ENCODE assay signal across 18 cellular contexts in the genomic region with DNA sequence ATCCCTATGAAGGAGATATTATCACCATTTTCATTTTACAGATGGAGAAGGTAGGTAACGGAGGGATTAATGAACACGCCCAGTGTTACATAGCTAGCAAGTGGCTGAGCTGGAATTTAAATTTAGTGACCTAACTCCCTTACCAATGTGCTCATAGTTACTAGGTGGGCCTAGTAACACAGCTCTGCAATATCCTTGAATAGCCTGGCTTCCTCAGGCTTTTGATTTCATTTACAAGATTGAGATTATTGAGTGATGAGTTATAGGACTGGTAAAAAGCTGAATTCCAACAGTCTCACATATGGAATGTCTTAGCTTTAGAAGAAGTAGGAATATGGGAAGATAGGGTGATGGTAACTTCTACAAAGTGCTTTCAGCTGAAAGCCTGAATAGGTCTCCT.
DNase-seq lines count a peak whose midpoint lies in the region; ATAC-seq and TF ChIP-seq lines count a peak whose summit lies in the region.
"Had no signal": no experiment of that assay in that cellular context is flagged by ENCODE, and none has a peak within 500 bp of the region (broad histone marks: within the 10 kb centered on the region; RNA-seq: fewer than 3 reads in every experiment).

No MANE protein-coding gene starts in this region.

- no peaks in the 10 kb centered on the region; the same call in 1 of the 2 replicates for H3K9me1 ChIP-seq in IMR-90 (ENCODE audit: insufficient read depth, low read length)

- no peak for TF ChIP-seq RAD21 in IMR-90 (IDR thresholded peaks at IDR 0.05; ENCODE audit: low read length)

- no peak for TF ChIP-seq CTCF in IMR-90 (conservative IDR thresholded peaks at IDR 0.05; ENCODE audit: low read depth, low read length)
- no peak for TF ChIP-seq CTCF in epithelial cell of esophagus (IDR thresholded peaks at IDR 0.05; ENCODE audit: insufficient read depth, low read depth, low read length, missing control alignments)

- H4K91ac ChIP-seq in IMR-90 (ENCODE audit: insufficient read depth, low read depth, low read length) = no peak overlapping the region

- H3K9me3 ChIP-seq in IMR-90 (ENCODE audit: control insufficient read depth, insufficient read depth, low read length) = no peaks in the 10 kb centered on the region
- H3K9me3 ChIP-seq: BE2C, Caco-2, SJSA1 had no signal

- CTCF ChIA-PET in IMR-90 (lab: Yijun Ruan, JAX) = interaction anchor here (1.3 kb wide), 1 partner anchor 172 kb away, joined by 3 read pairs; no protein-coding TSS in a partner anchor

- no peak overlapping the region for H2BK120ac ChIP-seq in IMR-90 (ENCODE audit: low read depth, low read length)

- H3K27ac ChIP-seq in IMR-90 (ENCODE audit: insufficient read depth, low read length) = no peak overlapping the region
- H3K27ac ChIP-seq: SJSA1 had no signal

- in situ Hi-C loops in IMR-90 (cut with MboI; ENCODE audit: low sequenced_read_pairs) = no loop called here

- H3K4me2 ChIP-seq in IMR-90 (ENCODE audit: low read depth, low read length) = no peak overlapping the region
- H3K4me2 ChIP-seq: GM23338 had no signal

- no peak overlapping the region for H4K5ac ChIP-seq in IMR-90 (ENCODE audit: low read depth, low read length)

- H4K8ac ChIP-seq in IMR-90 (ENCODE audit: low read depth in 2 of 2, low read length in 2 of 2) = no peak overlapping the region

- H3K4me1 ChIP-seq in IMR-90 (ENCODE audit: control insufficient read depth, insufficient read depth, low read length) = no peaks in the 10 kb centered on the region
- H3K4me1 ChIP-seq: BE2C, Caco-2 had no signal

- no peaks in the 10 kb centered on the region for H4K20me1 ChIP-seq in IMR-90 (ENCODE audit: insufficient read depth, low read length)

- no TSS peak for BruUV-seq in IMR-90 (replicated peaks; lab: Mats Ljungman, UMichigan)

- no peak overlapping the region for H2BK15ac ChIP-seq in IMR-90 (ENCODE audit: low read depth, low read length)

- no peak overlapping the region for H3K9ac ChIP-seq in IMR-90 (ENCODE audit: low read depth, low read length)

- no peak overlapping the region for H2AK5ac ChIP-seq in IMR-90 (ENCODE audit: low read depth, low read length)

- H3K36me3 ChIP-seq in IMR-90 (ENCODE audit: control insufficient read depth, insufficient read depth, low read length) = no peaks in the 10 kb centered on the region
- H3K36me3 ChIP-seq: BE2C, SJSA1 had no signal

- H3K27me3 ChIP-seq in IMR-90 (ENCODE audit: control insufficient read depth, insufficient read depth, low read length) = no peaks in the 10 kb centered on the region
- H3K27me3 ChIP-seq: BE2C had no signal

- no peak overlapping the region for H2AK9ac ChIP-seq in IMR-90 (replicated peaks; ENCODE audit: low read depth, low read length, poor library complexity)

- POLR2A ChIA-PET in IMR-90 (lab: Charles Lee; ENCODE audit: unreplicated experiment) = no interaction called here

- peak; percentile 8 for DNase-seq in IMR-90
- peak; percentile 24 for DNase-seq in epithelial cell of esophagus (ENCODE audit: low read depth)
- DNase-seq in kidney glomerular epithelial cell (lab: John Stamatoyannopoulos, UW) = peak; percentile 12
- DNase-seq in GM03348 (ENCODE audit: low spot score) = no peak
- DNase-seq in stimulated activated CD4-positive, alpha-beta T cell treated with anti-CD3 and anti-CD28 coated beads, Interleukin-4, amount 100 ng/mL, for 24 hours = no peak
- DNase-seq: BE2C; Caco-2; CD4-positive, alpha-beta T cell; GF-D8; HCEC 1CT; NCI-H1417 treated with DMSO at 0.1 percent for 48 hours; NCI-H187 treated with DMSO at 0.1 percent for 48 hours; NCI-H524 had no signal

- H3K14ac ChIP-seq in IMR-90 (replicated peaks; ENCODE audit: low read depth, low read length) = no peak overlapping the region

- intact Hi-C loops in IMR-90 (cut with micrococcal nuclease) = no loop called here

- no peak overlapping the region for H3K56ac ChIP-seq in IMR-90 (ENCODE audit: extremely low read depth, insufficient read depth, low read length)

- no peak overlapping the region for H3K23ac ChIP-seq in IMR-90 (ENCODE audit: low read depth, low read length)

- H2AFZ ChIP-seq in IMR-90 (replicated peaks; ENCODE audit: low read length, poor library complexity) = no peak overlapping the region
- H2AFZ ChIP-seq: GM23338 had no signal

- H3K4ac ChIP-seq in IMR-90 (ENCODE audit: low read depth, low read length) = no peak overlapping the region

- H2BK20ac ChIP-seq in IMR-90 (ENCODE audit: low read depth, low read length) = no peak overlapping the region

- H3K18ac ChIP-seq in IMR-90 (ENCODE audit: low read depth, low read length) = no peak overlapping the region

- no peak; the same call in 1 of the 2 replicates for ATAC-seq in IMR-90 (ENCODE audit: low read depth)
- ATAC-seq in HG03520 (IDR thresholded peaks at IDR 0.05; ENCODE audit: unreplicated experiment) = no peak
- no peak for ATAC-seq in GM21529 (IDR thresholded peaks at IDR 0.05; ENCODE audit: unreplicated experiment)
- ATAC-seq: GM12878, GM23338 had no signal

- H3K4me3 ChIP-seq in IMR-90 (ENCODE audit: insufficient read depth, low read depth, low read length) = no peak overlapping the region
- H3K4me3 ChIP-seq in epithelial cell of esophagus (ENCODE audit: low read length) = no peak overlapping the region
- H3K4me3 ChIP-seq: GM12878, GM23338, SJSA1 had no signal

- H2BK5ac ChIP-seq in IMR-90 (ENCODE audit: low read depth, low read length, poor library complexity, severe bottlenecking) = no peak overlapping the region

- dilution Hi-C loops in IMR-90 (cut with HindIII; ENCODE audit: low sequenced_read_pairs, unreplicated experiment) = no loop called here

- no CpG with 5 or more reads among the region's 2 CpGs for WGBS in IMR-90 (ENCODE audit: extremely low coverage in 2 of 2, insufficient read length in 1 of 2), 2 experiments

- TF ChIP-seq POLR2A in IMR-90 (IDR thresholded peaks at IDR 0.05; ENCODE audit: low read depth, low read length) = no peak

- no peaks in the 10 kb centered on the region for H3K79me1 ChIP-seq in IMR-90 (ENCODE audit: low read depth in 1 of 2, low read length in 2 of 2)

TF ChIP-seq in IMR-90, 13 proteins besides CTCF, POLR2A, EP300 and RAD21:
- TF ChIP-seq MAFK (IDR thresholded peaks at IDR 0.05; ENCODE audit: low read depth, low read length) (no peak), FOS (IDR thresholded peaks at IDR 0.05; ENCODE audit: low read depth, low read length) (no peak), MXI1 (IDR thresholded peaks at IDR 0.05; ENCODE audit: borderline replicate concordance, low read depth, low read length) (no peak), RCOR1 (IDR thresholded peaks at IDR 0.05; ENCODE audit: insufficient replicate concordance, low read length) (no peak), SMC3 (IDR thresholded peaks at IDR 0.05; ENCODE audit: low read depth, low read length) (no peak), MAZ (IDR thresholded peaks at IDR 0.05; ENCODE audit: borderline replicate concordance, low read depth, low read length) (no peak), RFX5 (IDR thresholded peaks at IDR 0.05; ENCODE audit: low read depth, low read length) (no peak), CEBPB (IDR thresholded peaks at IDR 0.05; ENCODE audit: low read depth, low read length) (no peak), NFE2L2 (IDR thresholded peaks at IDR 0.05; ENCODE audit: low read depth, low read length) (no peak), BHLHE40 (IDR thresholded peaks at IDR 0.05; ENCODE audit: low read depth, low read length) (no peak)
- TF ChIP-seq, protein P1, sequence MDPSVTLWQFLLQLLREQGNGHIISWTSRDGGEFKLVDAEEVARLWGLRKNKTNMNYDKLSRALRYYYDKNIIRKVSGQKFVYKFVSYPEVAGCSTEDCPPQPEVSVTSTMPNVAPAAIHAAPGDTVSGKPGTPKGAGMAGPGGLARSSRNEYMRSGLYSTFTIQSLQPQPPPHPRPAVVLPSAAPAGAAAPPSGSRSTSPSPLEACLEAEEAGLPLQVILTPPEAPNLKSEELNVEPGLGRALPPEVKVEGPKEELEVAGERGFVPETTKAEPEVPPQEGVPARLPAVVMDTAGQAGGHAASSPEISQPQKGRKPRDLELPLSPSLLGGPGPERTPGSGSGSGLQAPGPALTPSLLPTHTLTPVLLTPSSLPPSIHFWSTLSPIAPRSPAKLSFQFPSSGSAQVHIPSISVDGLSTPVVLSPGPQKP (IDR thresholded peaks at IDR 0.05; ENCODE audit: borderline replicate concordance, low read depth, low read length) = no peak
- TF ChIP-seq, protein P2, sequence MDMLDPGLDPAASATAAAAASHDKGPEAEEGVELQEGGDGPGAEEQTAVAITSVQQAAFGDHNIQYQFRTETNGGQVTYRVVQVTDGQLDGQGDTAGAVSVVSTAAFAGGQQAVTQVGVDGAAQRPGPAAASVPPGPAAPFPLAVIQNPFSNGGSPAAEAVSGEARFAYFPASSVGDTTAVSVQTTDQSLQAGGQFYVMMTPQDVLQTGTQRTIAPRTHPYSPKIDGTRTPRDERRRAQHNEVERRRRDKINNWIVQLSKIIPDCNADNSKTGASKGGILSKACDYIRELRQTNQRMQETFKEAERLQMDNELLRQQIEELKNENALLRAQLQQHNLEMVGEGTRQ (IDR thresholded peaks at IDR 0.05; ENCODE audit: low read depth, low read length) = no peak

Comparison
In these comparisons a context has a peak if more than half of its experiments do, and no peak if none do; other contexts are left out.
1. DNase-seq: peak in IMR-90 (single experiment), epithelial cell of esophagus (single experiment) and kidney glomerular epithelial cell (single experiment); none in GM03348 (single experiment) and stimulated activated CD4-positive, alpha-beta T cell treated with anti-CD3 and anti-CD28 coated beads, Interleukin-4, amount 100 ng/mL, for 24 hours (single experiment).